ENCODE assay signal across 22 cellular contexts in the genomic region with DNA sequence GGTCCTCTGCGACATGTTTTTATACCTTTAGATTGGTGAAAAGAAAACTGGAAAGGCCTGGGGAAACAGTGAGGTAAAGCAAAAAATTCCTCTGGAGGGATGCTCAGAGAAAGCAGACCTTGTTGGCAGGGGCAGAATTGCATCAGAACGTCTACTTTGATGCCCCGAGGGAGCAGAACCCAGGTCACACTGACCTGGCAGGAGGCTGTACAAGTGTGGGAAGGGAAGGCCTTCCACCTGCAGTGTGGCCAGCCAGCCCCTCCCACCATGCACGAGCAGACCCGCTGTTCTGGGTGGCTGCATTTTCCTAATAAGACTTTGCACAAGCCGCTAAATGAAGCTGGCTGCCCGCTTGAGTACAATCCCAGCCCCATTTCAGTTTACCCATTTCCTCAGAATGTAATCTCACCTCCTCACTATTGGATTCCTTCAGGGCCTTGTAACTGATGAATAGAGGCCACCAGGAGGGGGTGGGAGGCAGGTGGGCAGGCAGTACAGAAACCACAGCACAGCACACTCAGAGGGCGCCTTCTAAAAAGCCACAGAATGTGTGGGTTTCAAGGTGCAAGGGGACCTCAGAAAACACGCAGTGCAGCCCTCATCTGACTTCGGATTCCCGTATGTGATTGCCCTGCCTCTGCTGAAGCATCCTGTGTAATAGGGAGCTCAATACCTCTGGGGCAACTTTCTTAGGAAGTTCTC.
"Had no signal": no experiment of that assay in that cellular context is flagged by ENCODE, and none has a peak within 500 bp of the region (broad histone marks: within the 10 kb centered on the region; RNA-seq: fewer than 3 reads in every experiment).

No MANE protein-coding gene starts in this region.

- H3K4me3 Mint-ChIP-seq: activated B cell treated with CpG ODN at 0.5 μM for 24 hours; activated CD4-positive, alpha-beta memory T cell treated with anti-CD3 and anti-CD28 coated beads for 36 hours; activated CD4-positive, alpha-beta T cell treated with anti-CD3 and anti-CD28 coated beads, Interleukin-2, amount 10 ng/mL, durations not matched to agents 7 days and 5 days; activated naive CD4-positive, alpha-beta T cell treated with anti-CD3 and anti-CD28 coated beads for 36 hours; activated naive CD8-positive, alpha-beta T cell; activated T-helper 17 cell treated with anti-CD3 and anti-CD28 coated beads, Interleukin-2, amount 50 U/mL, for 72 hours; T-helper 17 cell had no signal

- DNase-seq: activated B cell treated with CpG ODN at 0.5 μM for 24 hours; activated CD4-positive, alpha-beta memory T cell treated with anti-CD3 and anti-CD28 coated beads for 36 hours; activated CD4-positive, alpha-beta T cell treated with anti-CD3 and anti-CD28 coated beads for 1 hour; activated CD4-positive, alpha-beta T cell treated with anti-CD3 and anti-CD28 coated beads, Interleukin-2, amount 10 ng/mL, durations not matched to agents 7 days and 5 days; activated gamma-delta T cell; activated naive CD4-positive, alpha-beta T cell treated with anti-CD3 and anti-CD28 coated beads for 36 hours; activated T-cell treated with anti-CD3 and anti-CD28 coated beads for 4 hours; activated T-cell treated with anti-CD3 and anti-CD28 coated beads, Interleukin-2, amount 50 U/mL, for 48 hours; amygdala; brain microvascular endothelial cell; IMR-90; MG63; NCI-H187; NCI-H2081; NCI-H2171; NCI-H2227 treated with DMSO at 0.1 percent for 48 hours; SIG-M5; T-helper 17 cell; T-helper 9 cell had no signal

- ATAC-seq: activated T-helper 17 cell treated with anti-CD3 and anti-CD28 coated beads, Interleukin-2, amount 50 U/mL, for 72 hours; T-helper 17 cell had no signal

- H3K36me3 Mint-ChIP-seq: activated CD4-positive, alpha-beta memory T cell treated with anti-CD3 and anti-CD28 coated beads for 36 hours; activated naive CD8-positive, alpha-beta T cell had no signal

- H3K27ac Mint-ChIP-seq: activated B cell treated with CpG ODN at 0.5 μM for 24 hours; activated CD4-positive, alpha-beta memory T cell treated with anti-CD3 and anti-CD28 coated beads for 36 hours; activated CD4-positive, alpha-beta T cell treated with anti-CD3 and anti-CD28 coated beads, Interleukin-2, amount 10 ng/mL, durations not matched to agents 7 days and 5 days; activated naive CD4-positive, alpha-beta T cell treated with anti-CD3 and anti-CD28 coated beads for 36 hours; activated naive CD8-positive, alpha-beta T cell; activated T-helper 17 cell treated with anti-CD3 and anti-CD28 coated beads, Interleukin-2, amount 50 U/mL, for 72 hours; T-helper 17 cell had no signal

- H3K36me3 ChIP-seq: brain microvascular endothelial cell, cardiac muscle cell, MG63 had no signal

- H3K9me3 Mint-ChIP-seq: activated B cell treated with CpG ODN at 0.5 μM for 24 hours; activated CD4-positive, alpha-beta memory T cell treated with anti-CD3 and anti-CD28 coated beads for 36 hours; activated CD4-positive, alpha-beta T cell treated with anti-CD3 and anti-CD28 coated beads, Interleukin-2, amount 10 ng/mL, durations not matched to agents 7 days and 5 days; activated naive CD4-positive, alpha-beta T cell treated with anti-CD3 and anti-CD28 coated beads for 36 hours; activated T-helper 17 cell treated with anti-CD3 and anti-CD28 coated beads, Interleukin-2, amount 50 U/mL, for 72 hours had no signal

- H3K4me3 ChIP-seq: cardiac muscle cell, MG63 had no signal

- H3K27me3 ChIP-seq: brain microvascular endothelial cell, MG63 had no signal

- H3K27ac ChIP-seq: brain microvascular endothelial cell, cardiac muscle cell had no signal

- H3K9me3 ChIP-seq: MG63 had no signal

- H3K27me3 Mint-ChIP-seq: activated B cell treated with CpG ODN at 0.5 μM for 24 hours had no signal

- H3K4me1 Mint-ChIP-seq: activated B cell treated with CpG ODN at 0.5 μM for 24 hours; activated CD4-positive, alpha-beta T cell treated with anti-CD3 and anti-CD28 coated beads, Interleukin-2, amount 10 ng/mL, durations not matched to agents 7 days and 5 days; activated T-helper 17 cell treated with anti-CD3 and anti-CD28 coated beads, Interleukin-2, amount 50 U/mL, for 72 hours; T-helper 17 cell had no signal
